ENCODE assay signal across 18 cellular contexts in the genomic region with DNA sequence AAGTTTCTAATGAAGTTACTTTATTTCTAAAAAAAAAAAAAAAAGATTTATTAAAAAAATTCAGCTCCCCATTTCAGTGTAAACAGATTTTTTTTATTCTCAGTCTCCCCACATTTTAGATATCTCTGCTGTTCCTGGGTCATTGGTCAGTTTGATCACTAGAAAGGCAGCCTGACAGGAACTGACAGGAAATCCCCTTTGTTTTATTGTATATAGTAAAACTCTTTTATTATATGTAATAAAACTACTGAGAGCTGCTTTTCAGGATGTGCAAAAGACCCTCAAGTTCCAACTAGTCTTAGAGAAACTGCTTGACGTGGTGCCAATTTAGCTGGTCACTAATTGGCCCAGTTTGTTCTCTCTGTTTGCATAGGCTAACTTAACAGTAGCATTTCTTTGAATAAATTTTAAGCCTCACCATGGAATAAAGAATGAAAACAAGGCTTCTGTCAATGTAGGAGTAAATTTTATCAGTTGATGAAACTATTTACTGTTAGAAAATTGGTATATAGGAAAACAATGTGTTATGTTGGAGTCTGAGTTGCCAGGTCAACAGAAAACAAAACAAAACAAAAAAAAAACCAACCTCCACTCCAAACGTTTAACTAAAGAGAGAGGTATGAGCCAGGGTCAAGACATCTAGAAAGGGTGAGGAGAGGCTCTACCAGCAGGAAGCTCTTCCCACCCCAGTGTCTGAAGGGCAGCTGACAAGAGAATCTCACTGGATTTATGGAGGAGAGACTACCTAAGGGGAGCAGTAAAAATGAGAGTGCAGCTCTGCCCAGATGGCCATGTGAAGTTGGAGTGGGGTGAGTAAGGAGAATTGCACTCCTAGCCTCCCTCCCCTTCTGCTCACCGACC.
"Had no signal": no experiment of that assay in that cellular context is flagged by ENCODE, and none has a peak within 500 bp of the region (broad histone marks: within the 10 kb centered on the region; RNA-seq: fewer than 3 reads in every experiment).

No MANE protein-coding gene starts in this region.

- H3K27ac Mint-ChIP-seq: activated naive CD4-positive, alpha-beta T cell treated with anti-CD3 and anti-CD28 coated beads, Interleukin-2, amount 50 U/mL, for 24 hours; progenitor cell of endocrine pancreas; stimulated activated naive B cell treated with anti-CD40 and anti-IgM and Interleukin-4, amounts not matched to agents 10 μg/mL and 1 μg/mL and 100 μg/mL, for 72 hours; T-helper 17 cell; type B pancreatic cell had no signal

- H3K4me3 ChIP-seq: body of pancreas had no signal

- H3K4me1 Mint-ChIP-seq: activated naive CD4-positive, alpha-beta T cell treated with anti-CD3 and anti-CD28 coated beads, Interleukin-2, amount 50 U/mL, for 24 hours; stimulated activated naive B cell treated with anti-CD40 and anti-IgM and Interleukin-4, amounts not matched to agents 10 μg/mL and 1 μg/mL and 100 μg/mL, for 72 hours; T-helper 17 cell had no signal

- H3K36me3 ChIP-seq: neutrophil had no signal

- H3K4me3 Mint-ChIP-seq: activated naive CD4-positive, alpha-beta T cell treated with anti-CD3 and anti-CD28 coated beads, Interleukin-2, amount 50 U/mL, for 24 hours; stimulated activated naive B cell treated with anti-CD40 and anti-IgM and Interleukin-4, amounts not matched to agents 10 μg/mL and 1 μg/mL and 100 μg/mL, for 72 hours; T-helper 17 cell; type B pancreatic cell had no signal

- H3K27ac ChIP-seq: body of pancreas, neutrophil had no signal

- DNase-seq: activated CD4-positive, alpha-beta T cell treated with anti-CD3 and anti-CD28 coated beads, Interleukin-2, amount 50 U/mL, for 1 hour; activated effector memory CD4-positive, alpha-beta T cell treated with Interleukin-2 at 50 U/mL for 16 hours; activated T-cell treated with anti-CD3 and anti-CD28 coated beads, Interleukin-2, amount 50 U/mL, for 1 hour; amniotic stem cell; body of pancreas; central memory CD4-positive, alpha-beta T cell; cortex of kidney; effector CD8-positive, alpha-beta T cell; islet precursor cell; left ventricle myocardium superior; stimulated activated CD4-positive, alpha-beta T cell treated with anti-CD3 and anti-CD28 coated beads, Interleukin-2, amount 100 ng/mL, for 24 hours; stimulated activated naive B cell treated with anti-CD40 and anti-IgM and Interleukin-4, amounts not matched to agents 10 μg/mL and 1 μg/mL and 100 μg/mL, for 72 hours; T-helper 17 cell had no signal

- H3K36me3 Mint-ChIP-seq: activated naive CD4-positive, alpha-beta T cell treated with anti-CD3 and anti-CD28 coated beads, Interleukin-2, amount 50 U/mL, for 24 hours; stimulated activated naive B cell treated with anti-CD40 and anti-IgM and Interleukin-4, amounts not matched to agents 10 μg/mL and 1 μg/mL and 100 μg/mL, for 72 hours; type B pancreatic cell had no signal

- H3K4me1 ChIP-seq: body of pancreas had no signal

- H3K27me3 ChIP-seq: body of pancreas, neutrophil had no signal

- H3K9me3 ChIP-seq: body of pancreas, neutrophil had no signal

- H3K9me3 Mint-ChIP-seq: activated naive CD4-positive, alpha-beta T cell treated with anti-CD3 and anti-CD28 coated beads, Interleukin-2, amount 50 U/mL, for 24 hours; type B pancreatic cell had no signal

- ATAC-seq: body of pancreas, left ventricle myocardium superior, sciatic nerve, T-helper 17 cell had no signal

- H3K27me3 Mint-ChIP-seq: progenitor cell of endocrine pancreas; stimulated activated naive B cell treated with anti-CD40 and anti-IgM and Interleukin-4, amounts not matched to agents 10 μg/mL and 1 μg/mL and 100 μg/mL, for 72 hours had no signal
